8 cellular contexts compared by ENCODE assay signal in the genomic region with DNA sequence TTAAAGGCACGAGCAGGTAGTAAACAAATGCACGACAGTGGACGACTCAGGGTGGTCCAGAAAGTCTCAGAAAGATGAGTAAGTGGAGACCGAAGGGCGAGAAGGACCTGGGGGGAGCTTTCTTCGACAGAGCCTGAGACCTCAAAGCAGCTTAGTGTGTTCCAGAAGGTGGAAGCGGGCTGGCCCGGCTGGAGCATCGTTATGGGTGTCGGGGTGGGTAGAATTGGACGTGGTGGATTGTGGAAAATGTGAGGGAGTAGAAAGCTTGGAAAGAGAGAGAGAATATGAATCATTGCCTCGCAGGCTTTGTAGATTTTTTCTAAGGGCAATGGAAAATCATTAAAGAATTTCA. TPM values are rescaled to one million over a fixed set of nuclear protein-coding genes. Genes with fewer than 3 reads are reported as not detected.
A peak's percentile ranks its signal among the peaks of the same experiment; 100 is the strongest.
DNase-seq lines count a peak whose midpoint lies in the region; ATAC-seq and TF ChIP-seq lines count a peak whose summit lies in the region.

No MANE protein-coding gene starts in this region.

- peak overlapping the region; percentile 70; the same call in 1 of the 2 replicates for H2AFZ ChIP-seq in Karpas-422 (ENCODE audit: low read length)

- peaks cover 16% of the 10 kb centered on the region for H3K4me1 Mint-ChIP-seq in osteocyte (ENCODE audit: unreplicated experiment)

- H3K36me3 Mint-ChIP-seq in osteocyte (ENCODE audit: unreplicated experiment) = no peaks in the 10 kb centered on the region

- H3K79me2 ChIP-seq in Karpas-422 (ENCODE audit: low read length) = peaks cover 51% of the 10 kb centered on the region

- H3K27me3 ChIP-seq in Karpas-422 (ENCODE audit: low read length) (no peaks in the 10 kb centered on the region), duodenal mucosa (ENCODE audit: control insufficient read depth in 1 of 2, insufficient read depth in 2 of 2, low read length in 2 of 2) (no peaks in the 10 kb centered on the region)

- H3K9me3 ChIP-seq in Karpas-422 (ENCODE audit: low read length) (no peaks in the 10 kb centered on the region), duodenal mucosa (ENCODE audit: control insufficient read depth in 1 of 2, low read length in 2 of 2) (no peaks in the 10 kb centered on the region)

- no peak overlapping the region for H3K27ac Mint-ChIP-seq in osteocyte (ENCODE audit: unreplicated experiment)

- ATAC-seq in HG02938 (IDR thresholded peaks at IDR 0.05; ENCODE audit: unreplicated experiment) (no peak), HG03342 (IDR thresholded peaks at IDR 0.05; ENCODE audit: unreplicated experiment) (no peak)

- no peaks in the 10 kb centered on the region for H4K20me1 ChIP-seq in Karpas-422 (ENCODE audit: insufficient read depth, low read depth, low read length)

- H3K9me2 ChIP-seq in Karpas-422 (replicated peaks; ENCODE audit: insufficient read depth, low read length) = no peaks in the 10 kb centered on the region

- H3K4me1 ChIP-seq in Karpas-422 (ENCODE audit: low read length) (peaks cover 23% of the 10 kb centered on the region), duodenal mucosa (ENCODE audit: control insufficient read depth in 1 of 2, insufficient read depth in 2 of 2, low read length in 2 of 2) (peaks cover 10 to 19% of the 10 kb centered on the region in 2 donors)

- TF ChIP-seq CTCF in osteocyte (IDR thresholded peaks at IDR 0.05) = no peak

- DNase-seq in Daoy (ENCODE audit: low read depth) = peak; percentile 3
- no peak for DNase-seq in Karpas-422
- DNase-seq in osteocyte (ENCODE audit: extremely low spot score, unreplicated experiment) = no peak
- no peak for DNase-seq in cerebellum (ENCODE audit: low spot score)
- DNase-seq in DMS53 (lab: John Stamatoyannopoulos, UW) = no peak

- no peak overlapping the region for H3K27ac ChIP-seq in Karpas-422 (ENCODE audit: low read length)
- no peak overlapping the region for H3K27ac ChIP-seq in duodenal mucosa (ENCODE audit: low read depth, low read length)

- H3K9ac ChIP-seq in Karpas-422 (ENCODE audit: low read length) (peak overlapping the region; percentile 74), duodenal mucosa (ENCODE audit: low read depth in 1 of 2, low read length in 2 of 2) (peak overlapping the region in 1 of 2 donors; percentile 59)

- H3K36me3 ChIP-seq in Karpas-422 (ENCODE audit: insufficient read depth, low read length) (0 out of 2 replicates have a peak, but pooled peaks cover 4% of the 10 kb centered on the region), duodenal mucosa (ENCODE audit: control insufficient read depth in 1 of 2, insufficient read depth in 2 of 2, low read length in 2 of 2) (no peaks in the 10 kb centered on the region)

- H3K9me3 Mint-ChIP-seq in osteocyte (ENCODE audit: unreplicated experiment) = no peaks in the 10 kb centered on the region

- H3K27me3 Mint-ChIP-seq in osteocyte (ENCODE audit: unreplicated experiment) = no peaks in the 10 kb centered on the region

- H3K4me3 ChIP-seq in Karpas-422 (ENCODE audit: low read length) = peak overlapping the region; percentile 86
- H3K4me3 ChIP-seq in duodenal mucosa (ENCODE audit: low read depth in 1 of 2, low read length in 2 of 2) = peak overlapping the region; percentile 40 to 73

- peak overlapping the region; percentile 89 for H3K4me2 ChIP-seq in Karpas-422 (ENCODE audit: low read depth, low read length, poor library complexity, severe bottlenecking)

- H3K4me3 Mint-ChIP-seq in osteocyte (ENCODE audit: unreplicated experiment) = peak overlapping the region; percentile 82

RNA-seq across cellular contexts. Expression of a gene that starts 0.6 kb away (rescaled TPM):
- 29.4 and 30.3 TPM in 2 replicates for total RNA-seq in Daoy (2014; rRNA removed; shearing (Covaris generic))
- 7.0 and 8.9 TPM in 2 replicates for total RNA-seq in Karpas-422 (2014; rRNA removed; shearing (Covaris generic); ENCODE audit: low replicate concordance)
- total RNA-seq in osteocyte (2.5 and 3.7 TPM in 2 replicates), cerebellum (6.4 TPM)
